Comparison of ENCODE assay signal across 8 cellular contexts in the genomic region with DNA sequence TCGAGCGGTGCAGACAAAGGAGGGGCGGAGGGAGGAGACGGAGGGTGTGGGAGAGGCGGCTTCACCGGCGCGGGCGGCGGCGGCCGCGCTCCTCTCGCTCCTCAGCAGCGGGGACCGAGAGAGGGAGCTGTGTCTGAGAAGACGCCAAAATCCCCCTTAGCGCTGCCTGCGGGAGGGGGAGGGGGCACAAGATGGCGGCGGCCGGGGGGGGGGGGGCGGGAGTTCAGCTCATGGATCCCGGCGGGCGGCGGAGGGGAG. TPM values are rescaled to one million over a fixed set of nuclear protein-coding genes. Genes with fewer than 3 reads are reported as not detected.
A peak's percentile ranks its signal among the peaks of the same experiment; 100 is the strongest.
DNase-seq lines count a peak whose midpoint lies in the region; ATAC-seq and TF ChIP-seq lines count a peak whose summit lies in the region.

No MANE protein-coding gene starts in this region.

- peaks cover 48% of the 10 kb centered on the region for H3K4me1 Mint-ChIP-seq in activated naive CD8-positive, alpha-beta T cell (ENCODE audit: low read depth)
- peaks cover 42% of the 10 kb centered on the region for H3K4me1 Mint-ChIP-seq in stimulated activated memory B cell treated with anti-CD40 and anti-IgM and Interleukin-4, amounts not matched to agents 10 μg/mL and 1 μg/mL and 100 μg/mL, for 72 hours

- H3K9me3 ChIP-seq in BE2C = no peaks in the 10 kb centered on the region

- H3K9me3 Mint-ChIP-seq in activated naive CD8-positive, alpha-beta T cell (ENCODE audit: low read depth) = no peaks in the 10 kb centered on the region
- no peaks in the 10 kb centered on the region for H3K9me3 Mint-ChIP-seq in stimulated activated memory B cell treated with anti-CD40 and anti-IgM and Interleukin-4, amounts not matched to agents 10 μg/mL and 1 μg/mL and 100 μg/mL, for 72 hours

- ATAC-seq in GM19372 (IDR thresholded peaks at IDR 0.05; ENCODE audit: low read depth, unreplicated experiment) (peak; percentile 17), HG03460 (IDR thresholded peaks at IDR 0.05; ENCODE audit: unreplicated experiment) (peak; percentile 8)
- peak; percentile 63 for ATAC-seq in stimulated activated memory B cell treated with anti-CD40 and anti-IgM and Interleukin-4, amounts not matched to agents 10 μg/mL and 1 μg/mL and 100 μg/mL, for 72 hours

- no peaks in the 10 kb centered on the region for H3K27me3 ChIP-seq in BE2C

- H3K36me3 Mint-ChIP-seq in activated naive CD8-positive, alpha-beta T cell = peaks cover 12% of the 10 kb centered on the region
- peaks cover 32% of the 10 kb centered on the region for H3K36me3 Mint-ChIP-seq in stimulated activated memory B cell treated with anti-CD40 and anti-IgM and Interleukin-4, amounts not matched to agents 10 μg/mL and 1 μg/mL and 100 μg/mL, for 72 hours

- no peaks in the 10 kb centered on the region for H3K4me1 ChIP-seq in BE2C

- peak overlapping the region; percentile 60 for H3K4me3 ChIP-seq in BE2C (ENCODE audit: low read depth, low read length)
- H3K4me3 ChIP-seq in iPS-11a (ENCODE audit: low read depth, low read length) = peak overlapping the region; percentile 50

- H3K4me3 Mint-ChIP-seq in activated naive CD8-positive, alpha-beta T cell = peak overlapping the region; percentile 78
- H3K4me3 Mint-ChIP-seq in stimulated activated memory B cell treated with anti-CD40 and anti-IgM and Interleukin-4, amounts not matched to agents 10 μg/mL and 1 μg/mL and 100 μg/mL, for 72 hours = peak overlapping the region; percentile 85

- TF ChIP-seq CTCF in BE2C (IDR thresholded peaks at IDR 0.05; ENCODE audit: low read depth, low read length) = no peak; the same call in 1 of the 2 replicates

- peak overlapping the region; percentile 86 for H3K27ac Mint-ChIP-seq in activated naive CD8-positive, alpha-beta T cell
- peak overlapping the region; percentile 98 for H3K27ac Mint-ChIP-seq in stimulated activated memory B cell treated with anti-CD40 and anti-IgM and Interleukin-4, amounts not matched to agents 10 μg/mL and 1 μg/mL and 100 μg/mL, for 72 hours

- no peak for DNase-seq in BE2C
- no peak for DNase-seq in NCI-H1417 (lab: John Stamatoyannopoulos, UW)
- DNase-seq in cerebellar nuclear complex (lab: John Stamatoyannopoulos, UW) = no peak

- H3K27me3 Mint-ChIP-seq in activated naive CD8-positive, alpha-beta T cell = no peaks in the 10 kb centered on the region
- no peaks in the 10 kb centered on the region for H3K27me3 Mint-ChIP-seq in stimulated activated memory B cell treated with anti-CD40 and anti-IgM and Interleukin-4, amounts not matched to agents 10 μg/mL and 1 μg/mL and 100 μg/mL, for 72 hours

- H3K36me3 ChIP-seq in BE2C = peaks cover 56% of the 10 kb centered on the region

RNA-seq across cellular contexts. Expression of a gene that starts 0.3 kb away (rescaled TPM):
- polyA plus RNA-seq in BE2C (2012; ENCODE audit: insufficient read depth, insufficient read length, low read depth) = 82.1 TPM

RNA-seq across cellular contexts. Expression of a gene that starts 27.4 kb away (rescaled TPM):
- polyA plus RNA-seq in BE2C (2012; ENCODE audit: insufficient read depth, insufficient read length, low read depth) = 72.3 TPM

RNA-seq across cellular contexts. Expression of a gene that starts 27.6 kb away (rescaled TPM):
- polyA plus RNA-seq in BE2C (2012; ENCODE audit: insufficient read depth, insufficient read length, low read depth) = 12.9 TPM

Comparison
In these comparisons a context has a peak if more than half of its experiments do, and no peak if none do; other contexts are left out.
1. ATAC-seq: peak in every context shown above with its lines; median percentile 63 in stimulated activated memory B cell treated with anti-CD40 and anti-IgM and Interleukin-4, amounts not matched to agents 10 μg/mL and 1 μg/mL and 100 μg/mL, for 72 hours; 17 in GM19372; 8 in HG03460.